In the genomic region with DNA sequence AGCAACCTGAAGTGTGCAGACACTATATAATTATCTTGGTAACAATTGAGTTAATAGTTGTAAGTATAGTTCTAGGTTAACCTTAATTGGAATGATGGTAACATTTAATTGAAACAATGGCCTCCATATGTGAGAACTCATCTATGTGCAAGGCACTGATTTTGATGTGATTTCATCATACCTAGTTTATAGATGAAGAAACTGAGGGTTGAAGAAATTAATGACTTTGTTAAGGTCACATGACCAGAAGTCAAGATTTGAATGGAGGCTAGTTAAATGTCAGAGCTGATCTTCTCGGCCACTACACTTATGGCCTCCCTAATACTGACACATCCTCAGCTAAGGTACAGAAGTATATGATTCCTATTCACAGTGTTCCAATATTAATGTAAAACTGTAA, we compare ENCODE assay signal across 28 cellular contexts.
"Had no signal": no experiment of that assay in that cellular context is flagged by ENCODE, and none has a peak within 500 bp of the region (broad histone marks: within the 10 kb centered on the region; RNA-seq: fewer than 3 reads in every experiment).

No MANE protein-coding gene starts in this region.

- H3K4me3 ChIP-seq: colonic mucosa, coronary artery, dorsolateral prefrontal cortex, esophagus muscularis mucosa, esophagus squamous epithelium, gastrocnemius medialis, gastroesophageal sphincter, heart left ventricle, heart right ventricle had no signal

- FAIRE-seq: colon, endometrium, endothelial cell of umbilical vein, frontal cortex had no signal

- H3K4me1 ChIP-seq: colonic mucosa, esophagus squamous epithelium, foreskin keratinocyte, gastrocnemius medialis, heart left ventricle, heart right ventricle had no signal

- H3K27me3 ChIP-seq: colonic mucosa, dorsolateral prefrontal cortex, esophagus muscularis mucosa, esophagus squamous epithelium, foreskin keratinocyte, gastrocnemius medialis, gastroesophageal sphincter, heart left ventricle, heart right ventricle had no signal

- H3K36me3 ChIP-seq: colonic mucosa, esophagus muscularis mucosa, esophagus squamous epithelium, gastrocnemius medialis, gastroesophageal sphincter, heart left ventricle, heart right ventricle had no signal

- H3K27ac ChIP-seq: colonic mucosa, coronary artery, dorsolateral prefrontal cortex, epithelial cell of prostate, esophagus muscularis mucosa, esophagus squamous epithelium, foreskin keratinocyte, gastrocnemius medialis, gastroesophageal sphincter, heart left ventricle, heart right ventricle had no signal

- DNase-seq: colonic mucosa; cortex of kidney; dermis blood vessel endothelial cell; dorsolateral prefrontal cortex; effector CD4-positive, alpha-beta T cell; effector CD8-positive, alpha-beta T cell; effector memory CD4-positive, alpha-beta T cell; effector memory CD8-positive, alpha-beta T cell; endodermal cell; erythroblast; esophagus squamous epithelium; foreskin fibroblast; foreskin keratinocyte; foreskin melanocyte; gastrocnemius medialis; glutamatergic neuron; head of caudate nucleus; heart left ventricle; heart right ventricle had no signal

- H3K9me3 ChIP-seq: colonic mucosa, esophagus muscularis mucosa, esophagus squamous epithelium, gastrocnemius medialis, gastroesophageal sphincter had no signal

- ATAC-seq: effector memory CD8-positive, alpha-beta T cell; esophagus mucosa; foreskin keratinocyte; gastrocnemius medialis; gastroesophageal sphincter; heart left ventricle; heart right ventricle had no signal
